8 cellular contexts compared by ENCODE assay signal in genomic region chr5:141692533-141692888, GRCh38. TPM values are rescaled to one million over a fixed set of nuclear protein-coding genes. Genes with fewer than 3 reads are reported as not detected.
DNase-seq lines count a peak whose midpoint lies in the region; ATAC-seq and TF ChIP-seq lines count a peak whose summit lies in the region.

No MANE protein-coding gene starts in this region.

- peaks cover 28% of the 10 kb centered on the region for H3K27me3 Mint-ChIP-seq in activated CD8-positive, alpha-beta memory T cell treated with anti-CD3 and anti-CD28 coated beads, Interleukin-2, amount 10 ng/mL, durations not matched to agents 7 days and 5 days
- peaks cover 23% of the 10 kb centered on the region for H3K27me3 Mint-ChIP-seq in activated CD8-positive, alpha-beta T cell treated with anti-CD3 and anti-CD28 coated beads, Interleukin-2, amount 10 ng/mL, durations not matched to agents 7 days and 5 days (ENCODE audit: low read depth)

- no peaks in the 10 kb centered on the region for H3K79me2 ChIP-seq in hepatocyte

- H3K4me3 ChIP-seq in hepatocyte, result peak overlapping the region; percentile 26

- WGBS in hepatocyte (ENCODE audit: low lambda C conversion rate, missing lambda C conversion rate), result 36% methylated on average over 5 of the region's 5 CpGs

- H3K9me3 ChIP-seq in hepatocyte (ENCODE audit: low read depth), result no peaks in the 10 kb centered on the region

- DNase-seq in activated CD8-positive, alpha-beta memory T cell treated with anti-CD3 and anti-CD28 coated beads, Interleukin-2, amount 10 ng/mL, durations not matched to agents 7 days and 5 days, result peak; percentile 49
- no peak for DNase-seq in activated CD8-positive, alpha-beta memory T cell treated with anti-CD3 and anti-CD28 coated beads for 24 hours
- no peak for DNase-seq in activated CD8-positive, alpha-beta T cell treated with anti-CD3 and anti-CD28 coated beads, Interleukin-2, amount 10 ng/mL, durations not matched to agents 7 days and 5 days
- DNase-seq in hepatocyte (ENCODE audit: low spot score) (no peak), NCI-H146 treated with DMSO at 0.1 percent for 48 hours (lab: John Stamatoyannopoulos, UW; ENCODE audit: unreplicated experiment) (no peak), NCI-H1694 (lab: John Stamatoyannopoulos, UW) (no peak)
- peak in 1 of 2 donors; percentile 57 for DNase-seq in stimulated activated effector memory CD8-positive, alpha-beta T cell treated with anti-CD3 and anti-CD28 coated beads, Interleukin-12 subunit alpha, Interleukin-12 subunit beta, amount 100 ng/mL, for 72 hours (ENCODE audit: low spot score in 2 of 2)

- H3K27ac ChIP-seq in hepatocyte, result no peak overlapping the region

- peaks cover 2% of the 10 kb centered on the region for H3K4me1 ChIP-seq in hepatocyte (ENCODE audit: insufficient read depth)

- peak overlapping the region; percentile 86 for H3K27ac Mint-ChIP-seq in activated CD8-positive, alpha-beta memory T cell treated with anti-CD3 and anti-CD28 coated beads, Interleukin-2, amount 10 ng/mL, durations not matched to agents 7 days and 5 days
- peak overlapping the region; percentile 75 for H3K27ac Mint-ChIP-seq in activated CD8-positive, alpha-beta T cell treated with anti-CD3 and anti-CD28 coated beads, Interleukin-2, amount 10 ng/mL, durations not matched to agents 7 days and 5 days
- peak overlapping the region; percentile 96 for H3K27ac Mint-ChIP-seq in stimulated activated effector memory CD8-positive, alpha-beta T cell treated with anti-CD3 and anti-CD28 coated beads, Interleukin-12 subunit alpha, Interleukin-12 subunit beta, amount 100 ng/mL, for 72 hours

- H2AFZ ChIP-seq in hepatocyte, result peak overlapping the region; percentile 74

- ATAC-seq in activated CD8-positive, alpha-beta memory T cell treated with anti-CD3 and anti-CD28 coated beads, Interleukin-2, amount 10 ng/mL, durations not matched to agents 7 days and 5 days, result peak; percentile 5
- no peak for ATAC-seq in activated CD8-positive, alpha-beta T cell treated with anti-CD3 and anti-CD28 coated beads, Interleukin-2, amount 10 ng/mL, durations not matched to agents 7 days and 5 days
- peak; percentile 43 for ATAC-seq in stimulated activated effector memory CD8-positive, alpha-beta T cell treated with anti-CD3 and anti-CD28 coated beads, Interleukin-12 subunit alpha, Interleukin-12 subunit beta, amount 100 ng/mL, for 72 hours
- no peak for ATAC-seq in HG03439 (IDR thresholded peaks at IDR 0.05; ENCODE audit: unreplicated experiment)

- no peaks in the 10 kb centered on the region for H3K9me3 Mint-ChIP-seq in activated CD8-positive, alpha-beta memory T cell treated with anti-CD3 and anti-CD28 coated beads, Interleukin-2, amount 10 ng/mL, durations not matched to agents 7 days and 5 days (ENCODE audit: low read depth)
- no peaks in the 10 kb centered on the region for H3K9me3 Mint-ChIP-seq in activated CD8-positive, alpha-beta T cell treated with anti-CD3 and anti-CD28 coated beads, Interleukin-2, amount 10 ng/mL, durations not matched to agents 7 days and 5 days (ENCODE audit: insufficient read depth)
- H3K9me3 Mint-ChIP-seq in stimulated activated effector memory CD8-positive, alpha-beta T cell treated with anti-CD3 and anti-CD28 coated beads, Interleukin-12 subunit alpha, Interleukin-12 subunit beta, amount 100 ng/mL, for 72 hours, result no peaks in the 10 kb centered on the region

- H3K36me3 ChIP-seq in hepatocyte (replicated peaks; ENCODE audit: insufficient read depth, low read depth), result no peaks in the 10 kb centered on the region

- no peaks in the 10 kb centered on the region for H4K20me1 ChIP-seq in hepatocyte (ENCODE audit: insufficient read depth, poor library complexity, severe bottlenecking)

- peaks cover 38% of the 10 kb centered on the region for H3K27me3 ChIP-seq in hepatocyte

- POLR2A ChIA-PET in activated CD8-positive, alpha-beta T cell treated with anti-CD3 and anti-CD28 coated beads, Interleukin-2, amount 10 ng/mL, durations not matched to agents 7 days and 5 days (lab: Charles Lee), result interaction anchor here (0.7 to 1.6 kb wide), 6 partner anchors 9 to 276 kb away, joined by 3 to 14 read pairs (median 6); partner anchors contain the start of genes DELE1 and RNF14

- H3K4me2 ChIP-seq in hepatocyte, result peak overlapping the region; percentile 92

- CTCF ChIA-PET in activated CD8-positive, alpha-beta memory T cell treated with anti-CD3 and anti-CD28 coated beads, Interleukin-2, amount 10 ng/mL, durations not matched to agents 7 days and 5 days (lab: Charles Lee), result interaction anchor here (0.5 to 16.7 kb wide), 47 partner anchors 10 to 1006 kb away, joined by 3 to 333 read pairs (median 6); partner anchors contain the start of genes ARAP3, DELE1, FCHSD1 and GNPDA1
- CTCF ChIA-PET in activated CD8-positive, alpha-beta T cell treated with anti-CD3 and anti-CD28 coated beads, Interleukin-2, amount 10 ng/mL, durations not matched to agents 7 days and 5 days (lab: Charles Lee), result interaction anchor here (1.0 to 11.0 kb wide), 50 partner anchors 10 to 456 kb away, joined by 3 to 224 read pairs (median 6); partner anchors contain the start of genes ARAP3, DELE1, DIAPH1 and FCHSD1

- H3K4me3 Mint-ChIP-seq in activated CD8-positive, alpha-beta memory T cell treated with anti-CD3 and anti-CD28 coated beads, Interleukin-2, amount 10 ng/mL, durations not matched to agents 7 days and 5 days, result peak overlapping the region; percentile 76
- peak overlapping the region; percentile 71 for H3K4me3 Mint-ChIP-seq in activated CD8-positive, alpha-beta T cell treated with anti-CD3 and anti-CD28 coated beads, Interleukin-2, amount 10 ng/mL, durations not matched to agents 7 days and 5 days
- peak overlapping the region; percentile 85 for H3K4me3 Mint-ChIP-seq in stimulated activated effector memory CD8-positive, alpha-beta T cell treated with anti-CD3 and anti-CD28 coated beads, Interleukin-12 subunit alpha, Interleukin-12 subunit beta, amount 100 ng/mL, for 72 hours

- TF ChIP-seq CTCF in hepatocyte (IDR thresholded peaks at IDR 0.05; ENCODE audit: poor library complexity), result no peak

- no peaks in the 10 kb centered on the region for H3K9me2 ChIP-seq in hepatocyte (replicated peaks; ENCODE audit: insufficient read depth)

- H3K36me3 Mint-ChIP-seq in activated CD8-positive, alpha-beta memory T cell treated with anti-CD3 and anti-CD28 coated beads, Interleukin-2, amount 10 ng/mL, durations not matched to agents 7 days and 5 days, result no peaks in the 10 kb centered on the region
- no peaks in the 10 kb centered on the region for H3K36me3 Mint-ChIP-seq in activated CD8-positive, alpha-beta T cell treated with anti-CD3 and anti-CD28 coated beads, Interleukin-2, amount 10 ng/mL, durations not matched to agents 7 days and 5 days (ENCODE audit: low read depth)
- peaks cover 15% of the 10 kb centered on the region for H3K36me3 Mint-ChIP-seq in stimulated activated effector memory CD8-positive, alpha-beta T cell treated with anti-CD3 and anti-CD28 coated beads, Interleukin-12 subunit alpha, Interleukin-12 subunit beta, amount 100 ng/mL, for 72 hours

- H3K4me1 Mint-ChIP-seq in activated CD8-positive, alpha-beta memory T cell treated with anti-CD3 and anti-CD28 coated beads, Interleukin-2, amount 10 ng/mL, durations not matched to agents 7 days and 5 days, result peaks cover 35% of the 10 kb centered on the region
- peaks cover 28% of the 10 kb centered on the region for H3K4me1 Mint-ChIP-seq in activated CD8-positive, alpha-beta T cell treated with anti-CD3 and anti-CD28 coated beads, Interleukin-2, amount 10 ng/mL, durations not matched to agents 7 days and 5 days (ENCODE audit: low read depth)
- peaks cover 33% of the 10 kb centered on the region for H3K4me1 Mint-ChIP-seq in stimulated activated effector memory CD8-positive, alpha-beta T cell treated with anti-CD3 and anti-CD28 coated beads, Interleukin-12 subunit alpha, Interleukin-12 subunit beta, amount 100 ng/mL, for 72 hours

RNA-seq across cellular contexts. Expression of gene ARAP3, which starts 10.5 kb away (rescaled TPM):
- total RNA-seq in activated CD8-positive, alpha-beta memory T cell treated with anti-CD3 and anti-CD28 coated beads, Interleukin-2, amount 10 ng/mL, durations not matched to agents 7 days and 5 days, result 10 to 100 TPM in 1 of 2 experiments, 1 to 10 TPM in 1; 9.9 to 11.0 TPM
- total RNA-seq in activated CD8-positive, alpha-beta T cell treated with anti-CD3 and anti-CD28 coated beads, Interleukin-2, amount 10 ng/mL, durations not matched to agents 7 days and 5 days, result 1 to 10 TPM; 8.5 to 8.8 TPM
- total RNA-seq in hepatocyte, result 4.9 and 5.1 TPM in 2 replicates
- polyA plus RNA-seq in hepatocyte, result 8.4 and 8.6 TPM in 2 replicates

RNA-seq across cellular contexts. Expression of gene FCHSD1, which starts 41.3 kb away (rescaled TPM):
- total RNA-seq in activated CD8-positive, alpha-beta memory T cell treated with anti-CD3 and anti-CD28 coated beads, Interleukin-2, amount 10 ng/mL, durations not matched to agents 7 days and 5 days, result 10 to 100 TPM; 46.5 to 64.1 TPM
- total RNA-seq in activated CD8-positive, alpha-beta T cell treated with anti-CD3 and anti-CD28 coated beads, Interleukin-2, amount 10 ng/mL, durations not matched to agents 7 days and 5 days, result 10 to 100 TPM; 46.9 to 47.8 TPM
- 14.1 and 18.0 TPM in 2 replicates for total RNA-seq in hepatocyte
- polyA plus RNA-seq in hepatocyte, result 25.9 and 27.4 TPM in 2 replicates

RNA-seq across cellular contexts. Expression of gene RELL2, which starts 55.7 kb away (rescaled TPM):
- total RNA-seq in activated CD8-positive, alpha-beta memory T cell treated with anti-CD3 and anti-CD28 coated beads, Interleukin-2, amount 10 ng/mL, durations not matched to agents 7 days and 5 days, result 10 to 100 TPM; 28.0 to 35.8 TPM
- total RNA-seq in activated CD8-positive, alpha-beta T cell treated with anti-CD3 and anti-CD28 coated beads, Interleukin-2, amount 10 ng/mL, durations not matched to agents 7 days and 5 days, result 10 to 100 TPM; 36.9 to 37.1 TPM
- total RNA-seq in hepatocyte, result 7.6 and 16.9 TPM in 2 replicates
- polyA plus RNA-seq in hepatocyte, result 17.3 and 19.9 TPM in 2 replicates

RNA-seq across cellular contexts. Expression of gene HDAC3, which starts 55.9 kb away (rescaled TPM):
- total RNA-seq in activated CD8-positive, alpha-beta memory T cell treated with anti-CD3 and anti-CD28 coated beads, Interleukin-2, amount 10 ng/mL, durations not matched to agents 7 days and 5 days, result 10 to 100 TPM; 87.1 to 90.0 TPM
- 10 to 100 TPM; 88.1 to 91.8 TPM for total RNA-seq in activated CD8-positive, alpha-beta T cell treated with anti-CD3 and anti-CD28 coated beads, Interleukin-2, amount 10 ng/mL, durations not matched to agents 7 days and 5 days
- 50.1 and 53.5 TPM in 2 replicates for total RNA-seq in hepatocyte
- polyA plus RNA-seq in hepatocyte, result 74.0 and 81.9 TPM in 2 replicates

Comparison
In these comparisons a context has a peak if more than half of its experiments do, and no peak if none do; other contexts are left out.
1. ATAC-seq: peak in activated CD8-positive, alpha-beta memory T cell treated with anti-CD3 and anti-CD28 coated beads, Interleukin-2, amount 10 ng/mL, durations not matched to agents 7 days and 5 days (single experiment) and stimulated activated effector memory CD8-positive, alpha-beta T cell treated with anti-CD3 and anti-CD28 coated beads, Interleukin-12 subunit alpha, Interleukin-12 subunit beta, amount 100 ng/mL, for 72 hours (single experiment); none in activated CD8-positive, alpha-beta T cell treated with anti-CD3 and anti-CD28 coated beads, Interleukin-2, amount 10 ng/mL, durations not matched to agents 7 days and 5 days (single experiment) and HG03439 (single experiment).
2. Peak in every context shown above with its lines, with median percentiles within 50 percentile points of each other: H3K27ac Mint-ChIP-seq and H3K4me3 Mint-ChIP-seq.